Comparison of ENCODE assay signal across 5 cellular contexts in genomic region chr18:42568773-42569172, GRCh38.
"Had no signal": no experiment of that assay in that cellular context is flagged by ENCODE, and none has a peak within 500 bp of the region (broad histone marks: within the 10 kb centered on the region; RNA-seq: fewer than 3 reads in every experiment).

No MANE protein-coding gene starts in this region.

- H3K4me3 Mint-ChIP-seq: GM23338 had no signal

- H3K9me3 ChIP-seq: HAP-1 had no signal

- H3K4me1 Mint-ChIP-seq: GM23338 had no signal

- H3K27ac Mint-ChIP-seq: GM23338 had no signal

- H3K36me3 ChIP-seq: HAP-1 had no signal

- FAIRE-seq: HTR-8/SVneo had no signal

- DNase-seq: H7, KBM-7 had no signal

- H3K4me3 ChIP-seq: GM23338, HAP-1 had no signal

- H3K9me3 Mint-ChIP-seq: GM23338 had no signal

- H3K4me2 ChIP-seq: GM23338 had no signal

- ATAC-seq: GM23338 had no signal
